In genomic region chr7:106812027-106812643, GRCh38 we compare ENCODE assay signal across 13 cellular contexts. TPM values are rescaled to one million over a fixed set of nuclear protein-coding genes. Genes with fewer than 3 reads are reported as not detected.
DNase-seq lines count a peak whose midpoint lies in the region; ATAC-seq and TF ChIP-seq lines count a peak whose summit lies in the region.
"Had no signal": no experiment of that assay in that cellular context is flagged by ENCODE, and none has a peak within 500 bp of the region (broad histone marks: within the 10 kb centered on the region; RNA-seq: fewer than 3 reads in every experiment).

No MANE protein-coding gene starts in this region.

- no peak overlapping the region for H3K4me2 ChIP-seq in PC-9

- no peaks in the 10 kb centered on the region for H3K36me3 Mint-ChIP-seq in CD8-positive, alpha-beta T cell
- H3K36me3 Mint-ChIP-seq: activated naive CD8-positive, alpha-beta T cell treated with anti-CD3 and anti-CD28 coated beads for 36 hours; naive thymus-derived CD8-positive, alpha-beta T cell had no signal

- no peaks in the 10 kb centered on the region for H3K27me3 ChIP-seq in CD8-positive, alpha-beta T cell (ENCODE audit: insufficient read depth, low read length)
- H3K27me3 ChIP-seq in PC-9 (ENCODE audit: insufficient read depth, low read depth), result no peaks in the 10 kb centered on the region
- H3K27me3 ChIP-seq: sigmoid colon had no signal

- BruUV-seq in PC-9 (replicated peaks; lab: Mats Ljungman, UMichigan), result no TSS peak

- H3K27ac ChIP-seq in CD8-positive, alpha-beta T cell (ENCODE audit: low read depth, low read length), result no peak overlapping the region
- H3K27ac ChIP-seq in PC-9, result no peak overlapping the region
- H3K27ac ChIP-seq: sigmoid colon had no signal

- no peak overlapping the region for H3K4me3 Mint-ChIP-seq in CD8-positive, alpha-beta T cell
- H3K4me3 Mint-ChIP-seq: activated naive CD8-positive, alpha-beta T cell treated with anti-CD3 and anti-CD28 coated beads for 36 hours; naive thymus-derived CD8-positive, alpha-beta T cell had no signal

- no peaks in the 10 kb centered on the region for H3K9me3 ChIP-seq in CD8-positive, alpha-beta T cell (ENCODE audit: low read length)
- H3K9me3 ChIP-seq in PC-9 (ENCODE audit: insufficient read depth, low read depth), result no peaks in the 10 kb centered on the region
- H3K9me3 ChIP-seq: sigmoid colon had no signal

- H3K27ac Mint-ChIP-seq in CD8-positive, alpha-beta T cell, result no peak overlapping the region
- H3K27ac Mint-ChIP-seq: activated naive CD8-positive, alpha-beta T cell treated with anti-CD3 and anti-CD28 coated beads for 36 hours had no signal

- H3K36me3 ChIP-seq in CD8-positive, alpha-beta T cell (ENCODE audit: insufficient read depth, low read length), result no peaks in the 10 kb centered on the region
- no peaks in the 10 kb centered on the region for H3K36me3 ChIP-seq in PC-9 (ENCODE audit: low read depth)
- H3K36me3 ChIP-seq: sigmoid colon had no signal

- POLR2A ChIA-PET in CD8-positive, alpha-beta T cell (lab: Charles Lee), result no interaction called here
- POLR2A ChIA-PET in PC-9 (lab: Charles Lee; ENCODE audit: unreplicated experiment), result no interaction called here

- no peaks in the 10 kb centered on the region for H4K20me1 ChIP-seq in PC-9 (ENCODE audit: insufficient read depth)

- no peaks in the 10 kb centered on the region for H3K27me3 Mint-ChIP-seq in CD8-positive, alpha-beta T cell (ENCODE audit: low read depth)
- H3K27me3 Mint-ChIP-seq: activated naive CD8-positive, alpha-beta T cell treated with anti-CD3 and anti-CD28 coated beads for 36 hours had no signal

- CTCF ChIA-PET in CD8-positive, alpha-beta T cell (lab: Charles Lee), result interaction anchor here (0.6 to 1.6 kb wide), 4 partner anchors 16 to 1068 kb away, joined by 3 read pairs; no protein-coding TSS in a partner anchor
- CTCF ChIA-PET in PC-9 (lab: Charles Lee), result interaction anchor here (1.1 kb wide), 1 partner anchor 148 kb away, joined by 4 read pairs; no protein-coding TSS in a partner anchor

- TF ChIP-seq CTCF in CD8-positive, alpha-beta T cell (IDR thresholded peaks at IDR 0.05), result no peak
- TF ChIP-seq CTCF in PC-9 (conservative IDR thresholded peaks at IDR 0.05), result no peak

- H3K9me2 ChIP-seq in PC-9 (ENCODE audit: insufficient read depth), result no peaks in the 10 kb centered on the region; the same call in 1 of the 2 replicates

- no peak overlapping the region for H2AFZ ChIP-seq in PC-9

- DNase-seq in CD8-positive, alpha-beta T cell, result peak in 1 of 7 experiments; percentile 18
- DNase-seq in fibroblast of peridontal ligament (ENCODE audit: extremely low read depth), result peak; percentile 13
- DNase-seq in pons (ENCODE audit: low spot score), result peak; percentile 72
- DNase-seq in PC-9, result no peak
- DNase-seq in SKM-1 treated with dmso at 0.1 percent for 144 hours (lab: John Stamatoyannopoulos, UW; ENCODE audit: unreplicated experiment), result no peak
- no peak for DNase-seq in H4 (ENCODE audit: low spot score)
- DNase-seq: activated naive CD8-positive, alpha-beta T cell treated with anti-CD3 and anti-CD28 coated beads for 36 hours; H7; NCI-H2029; sigmoid colon had no signal

- peaks cover 9% of the 10 kb centered on the region for H3K4me1 Mint-ChIP-seq in CD8-positive, alpha-beta T cell (ENCODE audit: low read depth)

- ATAC-seq in CD8-positive, alpha-beta T cell, result peak; percentile 40
- ATAC-seq in HG03565 (IDR thresholded peaks at IDR 0.05; ENCODE audit: unreplicated experiment) (peak; percentile 40), GM21515 (IDR thresholded peaks at IDR 0.05; ENCODE audit: unreplicated experiment) (no peak)
- ATAC-seq: naive thymus-derived CD8-positive, alpha-beta T cell had no signal

- peaks cover 5% of the 10 kb centered on the region for H3K4me1 ChIP-seq in CD8-positive, alpha-beta T cell (ENCODE audit: insufficient read depth, low read length)
- no peaks in the 10 kb centered on the region for H3K4me1 ChIP-seq in PC-9 (replicated peaks; ENCODE audit: insufficient read depth)
- H3K4me1 ChIP-seq: sigmoid colon had no signal

- no peaks in the 10 kb centered on the region for H3F3A ChIP-seq in PC-9 (ENCODE audit: insufficient read depth, low read depth)

- intact Hi-C loops in CD8-positive, alpha-beta T cell (cut with DNase I, micrococcal nuclease), result no loop called here
- intact Hi-C loops in PC-9 (cut with micrococcal nuclease; ENCODE audit: unreplicated experiment), result no loop called here

- no peaks in the 10 kb centered on the region for H3K9me3 Mint-ChIP-seq in CD8-positive, alpha-beta T cell
- H3K9me3 Mint-ChIP-seq: activated naive CD8-positive, alpha-beta T cell treated with anti-CD3 and anti-CD28 coated beads for 36 hours; naive thymus-derived CD8-positive, alpha-beta T cell had no signal

- no peak overlapping the region for H3K4me3 ChIP-seq in CD8-positive, alpha-beta T cell (ENCODE audit: low read depth, low read length)
- no peak overlapping the region for H3K4me3 ChIP-seq in PC-9
- H3K4me3 ChIP-seq: sigmoid colon had no signal

- H3K79me2 ChIP-seq in PC-9 (ENCODE audit: low read depth), result no peaks in the 10 kb centered on the region

RNA-seq across cellular contexts. Expression of gene PIK3CG, which starts 52.9 kb away (rescaled TPM):
- total RNA-seq in CD8-positive, alpha-beta T cell, result 10 to 100 TPM; 30.8 to 32.5 TPM
- not detected in 2 replicates for total RNA-seq in PC-9 (2021)
- not detected in 2 replicates for total RNA-seq in H4 (2014; rRNA removed; shearing (Covaris generic))

Comparison
In these comparisons a context has a peak if more than half of its experiments do, and no peak if none do; other contexts are left out.
1. DNase-seq: peak in fibroblast of peridontal ligament (single experiment) and pons (single experiment); none in PC-9 (0 of 2), SKM-1 treated with dmso at 0.1 percent for 144 hours (single experiment) and H4 (single experiment).
2. RNA of gene PIK3CG, which starts 52.9 kb away (total RNA-seq): 30.8 to 32.5 TPM in CD8-positive, alpha-beta T cell; not detected in PC-9 and not detected in H4; every median in the first group is over 10 times any median in the second.